ENCODE assay signal across 11 cellular contexts in genomic region chr16:49503242-49504022, GRCh38.
DNase-seq lines count a peak whose midpoint lies in the region; ATAC-seq and TF ChIP-seq lines count a peak whose summit lies in the region.
"Had no signal": no experiment of that assay in that cellular context is flagged by ENCODE, and none has a peak within 500 bp of the region (broad histone marks: within the 10 kb centered on the region; RNA-seq: fewer than 3 reads in every experiment).

No MANE protein-coding gene starts in this region.

- H3K9me2 ChIP-seq in GM23338 (ENCODE audit: insufficient read depth) = no peaks in the 10 kb centered on the region

- no peak overlapping the region for H3K4me3 ChIP-seq in GM23338

- ATAC-seq in GM23338 (no peak), sciatic nerve (peak; percentile 52)
- ATAC-seq: foreskin keratinocyte had no signal

- no peak overlapping the region for H3K27ac ChIP-seq in GM23338 (ENCODE audit: low read depth)
- H3K27ac ChIP-seq: foreskin keratinocyte had no signal

- H3K4me1 Mint-ChIP-seq in GM23338 = peaks cover 8% of the 10 kb centered on the region; the same call in 2 of the 3 replicates
- H3K4me1 Mint-ChIP-seq in activated T-helper 1 cell treated with anti-CD3 and anti-CD28 coated beads, Interleukin-12 subunit alpha, Interleukin-12 subunit beta, Interleukin-2, Interleukin-4 antibody, amounts not matched to agents 30 ng/mL and 10 ng/mL and 1 ng/mL, durations not matched to agents 14 hours and 24 hours and 36 hours (ENCODE audit: low read depth) = no peaks in the 10 kb centered on the region

- no peaks in the 10 kb centered on the region for H3K27me3 ChIP-seq in GM23338 (ENCODE audit: insufficient read depth)
- H3K27me3 ChIP-seq: foreskin keratinocyte had no signal

- DNase-seq in SKM-1 treated with dmso at 0.1 percent for 144 hours (lab: John Stamatoyannopoulos, UW; ENCODE audit: unreplicated experiment) (peak; percentile 20), SKM-1 (lab: John Stamatoyannopoulos, UW; ENCODE audit: unreplicated experiment) (no peak), GM23338 (ENCODE audit: low spot score) (no peak), MV-4-11 (lab: John Stamatoyannopoulos, UW) (peak; percentile 73), sciatic nerve (ENCODE audit: low spot score) (peak; percentile 47), globus pallidus (ENCODE audit: low spot score) (no peak)
- no peak for DNase-seq in activated T-helper 1 cell treated with anti-CD3 and anti-CD28 coated beads, Interleukin-12 subunit alpha, Interleukin-12 subunit beta, Interleukin-2, Interleukin-4 antibody, amounts not matched to agents 30 ng/mL and 10 ng/mL and 1 ng/mL, durations not matched to agents 14 hours and 24 hours and 36 hours (ENCODE audit: low spot score)
- DNase-seq in stimulated activated naive CD4-positive, alpha-beta T cell treated with Interleukin-2 at 50 U/mL for 16 hours (lab: John Stamatoyannopoulos, UW) = no peak
- DNase-seq: 8988T, DND-41, foreskin keratinocyte had no signal

- H3K36me3 Mint-ChIP-seq in GM23338 (ENCODE audit: low read depth) = no peaks in the 10 kb centered on the region
- no peaks in the 10 kb centered on the region for H3K36me3 Mint-ChIP-seq in activated T-helper 1 cell treated with anti-CD3 and anti-CD28 coated beads, Interleukin-12 subunit alpha, Interleukin-12 subunit beta, Interleukin-2, Interleukin-4 antibody, amounts not matched to agents 30 ng/mL and 10 ng/mL and 1 ng/mL, durations not matched to agents 14 hours and 24 hours and 36 hours (ENCODE audit: low read depth)

- H3K27ac Mint-ChIP-seq in GM23338 = peak overlapping the region; percentile 60; the same call in 1 of the 2 replicates
- no peak overlapping the region for H3K27ac Mint-ChIP-seq in activated T-helper 1 cell treated with anti-CD3 and anti-CD28 coated beads, Interleukin-12 subunit alpha, Interleukin-12 subunit beta, Interleukin-2, Interleukin-4 antibody, amounts not matched to agents 30 ng/mL and 10 ng/mL and 1 ng/mL, durations not matched to agents 14 hours and 24 hours and 36 hours

- no peak for TF ChIP-seq CTCF in GM23338 (conservative IDR thresholded peaks at IDR 0.05; ENCODE audit: low read depth in 2 of 2)

- no peaks in the 10 kb centered on the region for H3K9me3 Mint-ChIP-seq in GM23338
- no peaks in the 10 kb centered on the region for H3K9me3 Mint-ChIP-seq in activated T-helper 1 cell treated with anti-CD3 and anti-CD28 coated beads, Interleukin-12 subunit alpha, Interleukin-12 subunit beta, Interleukin-2, Interleukin-4 antibody, amounts not matched to agents 30 ng/mL and 10 ng/mL and 1 ng/mL, durations not matched to agents 14 hours and 24 hours and 36 hours

- no peaks in the 10 kb centered on the region for H3K36me3 ChIP-seq in GM23338 (ENCODE audit: insufficient read depth)

- intact Hi-C loops in sciatic nerve (cut with DNase I) = no loop called here
- intact Hi-C loops in activated T-helper 1 cell treated with anti-CD3 and anti-CD28 coated beads, Interleukin-12 subunit alpha, Interleukin-12 subunit beta, Interleukin-2, Interleukin-4 antibody, amounts not matched to agents 30 ng/mL and 10 ng/mL and 1 ng/mL, durations not matched to agents 14 hours and 24 hours and 36 hours (cut with micrococcal nuclease) = no loop called here

- H3K27me3 Mint-ChIP-seq in GM23338 (ENCODE audit: insufficient read depth, low read depth, poor library complexity) = no peaks in the 10 kb centered on the region
- no peaks in the 10 kb centered on the region for H3K27me3 Mint-ChIP-seq in activated T-helper 1 cell treated with anti-CD3 and anti-CD28 coated beads, Interleukin-12 subunit alpha, Interleukin-12 subunit beta, Interleukin-2, Interleukin-4 antibody, amounts not matched to agents 30 ng/mL and 10 ng/mL and 1 ng/mL, durations not matched to agents 14 hours and 24 hours and 36 hours (ENCODE audit: insufficient read depth)

- H3F3A ChIP-seq in GM23338 (replicated peaks; ENCODE audit: low read depth) = no peaks in the 10 kb centered on the region

- H3K79me2 ChIP-seq in GM23338 (replicated peaks; ENCODE audit: insufficient read depth) = no peaks in the 10 kb centered on the region

- no peak overlapping the region for H3K4me3 Mint-ChIP-seq in GM23338
- H3K4me3 Mint-ChIP-seq in activated T-helper 1 cell treated with anti-CD3 and anti-CD28 coated beads, Interleukin-12 subunit alpha, Interleukin-12 subunit beta, Interleukin-2, Interleukin-4 antibody, amounts not matched to agents 30 ng/mL and 10 ng/mL and 1 ng/mL, durations not matched to agents 14 hours and 24 hours and 36 hours = no peak overlapping the region

- H4K20me1 ChIP-seq in GM23338 (replicated peaks; ENCODE audit: insufficient read depth) = no peaks in the 10 kb centered on the region

- no peaks in the 10 kb centered on the region for H3K4me1 ChIP-seq in GM23338 (ENCODE audit: insufficient read depth)
- H3K4me1 ChIP-seq: foreskin keratinocyte had no signal

- H3K4me2 ChIP-seq in GM23338 = no peak overlapping the region

- no peak overlapping the region for H2AFZ ChIP-seq in GM23338

TF ChIP-seq in GM23338, 12 proteins besides CTCF, POLR2A, EP300 and RAD21:
- TF ChIP-seq STAT1 (IDR thresholded peaks at IDR 0.05; ENCODE audit: unreplicated experiment) (no peak), JUNB (IDR thresholded peaks at IDR 0.05; ENCODE audit: unreplicated experiment) (no peak), ZNF114 (CRISPR knock-in tag; IDR thresholded peaks at IDR 0.05) (no peak), EZH2phosphoT487 (IDR thresholded peaks at IDR 0.05; ENCODE audit: unreplicated experiment) (no peak), CREB1 (CRISPR knock-in tag; IDR thresholded peaks at IDR 0.05; ENCODE audit: low read depth) (no peak), ZNF462 (CRISPR knock-in tag; IDR thresholded peaks at IDR 0.05) (no peak)
TF ChIP-seq in GM23338: peak in this region for 0.

Comparison
In these comparisons a context has a peak if more than half of its experiments do, and no peak if none do; other contexts are left out.
1. DNase-seq: peak in SKM-1 treated with dmso at 0.1 percent for 144 hours (single experiment), MV-4-11 (single experiment) and sciatic nerve (single experiment); none in SKM-1 (single experiment), GM23338 (single experiment), activated T-helper 1 cell treated with anti-CD3 and anti-CD28 coated beads, Interleukin-12 subunit alpha, Interleukin-12 subunit beta, Interleukin-2, Interleukin-4 antibody, amounts not matched to agents 30 ng/mL and 10 ng/mL and 1 ng/mL, durations not matched to agents 14 hours and 24 hours and 36 hours (single experiment), stimulated activated naive CD4-positive, alpha-beta T cell treated with Interleukin-2 at 50 U/mL for 16 hours (single experiment) and globus pallidus (single experiment).